Comparison of ENCODE assay signal across 8 cellular contexts in genomic region chr13:30115257-30115600, GRCh38.
DNase-seq lines count a peak whose midpoint lies in the region; ATAC-seq and TF ChIP-seq lines count a peak whose summit lies in the region.

No MANE protein-coding gene starts in this region.

- 0 out of 2 replicates have a peak, but pooled peaks have one; percentile 5 for TF ChIP-seq CTCF in WI38 (IDR thresholded peaks at IDR 0.05; ENCODE audit: low read depth, low read length)
- no peak for TF ChIP-seq CTCF in smooth muscle cell (IDR thresholded peaks at IDR 0.05; ENCODE audit: borderline replicate concordance, insufficient read depth, poor library complexity, severe bottlenecking)

- no peak overlapping the region for H2AFZ ChIP-seq in smooth muscle cell (ENCODE audit: low read depth)

- ATAC-seq in left ventricle myocardium superior (peak; percentile 21), HG03457 (IDR thresholded peaks at IDR 0.05; ENCODE audit: unreplicated experiment) (no peak)

- in situ Hi-C loops in HAP-1 (cut with MboI; ENCODE audit: low sequenced_read_pairs), result loop anchor here (10.0 kb wide), 1 partner anchor 610 kb away; no protein-coding TSS in a partner anchor

- H3F3A ChIP-seq in smooth muscle cell (ENCODE audit: low read depth), result peaks cover 25% of the 10 kb centered on the region

- H3K4me2 ChIP-seq in smooth muscle cell, result peak overlapping the region; percentile 84

- no peaks in the 10 kb centered on the region for H3K9me3 ChIP-seq in HAP-1
- H3K9me3 ChIP-seq in smooth muscle cell (replicated peaks; ENCODE audit: low read depth), result no peaks in the 10 kb centered on the region

- H3K4me3 ChIP-seq in HAP-1 (peak overlapping the region; percentile 20; the same call in 1 of the 2 replicates), WI38 (ENCODE audit: low read depth, low read length) (peak overlapping the region; percentile 56), smooth muscle cell (peak overlapping the region; percentile 56)

- no peaks in the 10 kb centered on the region for H3K36me3 ChIP-seq in HAP-1 (replicated peaks)
- H3K36me3 ChIP-seq in smooth muscle cell (ENCODE audit: low read depth), result no peaks in the 10 kb centered on the region

- no peak overlapping the region for H3K9ac ChIP-seq in smooth muscle cell (ENCODE audit: low read depth)

- 49% methylated on average over 9 of the region's 9 CpGs for WGBS in smooth muscle cell (ENCODE audit: low lambda C conversion rate)

- intact Hi-C loops in left ventricle myocardium superior (cut with micrococcal nuclease), result loop anchor here (10.0 kb wide), 1 partner anchor 610 kb away; no protein-coding TSS in a partner anchor

- H3K79me2 ChIP-seq in smooth muscle cell (ENCODE audit: low read depth), result no peaks in the 10 kb centered on the region

- no peaks in the 10 kb centered on the region for H4K20me1 ChIP-seq in smooth muscle cell (ENCODE audit: low read depth)

- peaks cover 15% of the 10 kb centered on the region for H3K4me1 ChIP-seq in HAP-1
- H3K4me1 ChIP-seq in smooth muscle cell (ENCODE audit: low read depth), result peaks cover 39% of the 10 kb centered on the region

- DNase-seq in HAP-1 (ENCODE audit: low spot score in 2 of 2) (no peak), left ventricle myocardium superior (no peak), smooth muscle cell (lab: John Stamatoyannopoulos, UW; ENCODE audit: unreplicated experiment) (no peak), Kasumi-1 (lab: John Stamatoyannopoulos, UW) (no peak), NCI-H2196 treated with DMSO at 0.1 percent for 48 hours (lab: John Stamatoyannopoulos, UW; ENCODE audit: unreplicated experiment) (no peak), mesenteric fat pad (ENCODE audit: low spot score) (no peak)

- no peak overlapping the region for H3K27ac ChIP-seq in smooth muscle cell (ENCODE audit: low read depth)

- H3K27me3 ChIP-seq in HAP-1 (ENCODE audit: low read depth), result no peaks in the 10 kb centered on the region
- no peaks in the 10 kb centered on the region for H3K27me3 ChIP-seq in smooth muscle cell (ENCODE audit: low read depth)
